ENCODE assay signal across 11 cellular contexts in the genomic region with DNA sequence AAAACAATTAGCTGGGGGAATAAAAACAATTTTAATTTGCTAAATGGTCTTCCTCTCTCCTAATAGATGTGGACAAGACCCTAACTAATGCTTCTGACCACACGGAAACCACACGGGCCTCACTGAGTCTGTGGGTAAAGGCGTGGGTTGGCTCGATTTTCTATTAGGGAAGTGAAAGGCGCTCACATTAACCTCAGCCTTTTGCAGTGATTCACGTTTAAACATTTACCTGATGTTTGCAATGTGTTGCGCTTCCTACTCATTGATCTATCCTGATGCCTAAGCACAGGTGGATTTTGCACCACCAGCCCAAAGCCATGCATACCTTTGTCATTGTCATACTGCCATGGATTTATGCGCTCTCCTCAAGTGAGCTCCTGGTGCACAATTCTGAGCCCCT. TPM values are rescaled to one million over a fixed set of nuclear protein-coding genes. Genes with fewer than 3 reads are reported as not detected.
DNase-seq lines count a peak whose midpoint lies in the region; ATAC-seq lines count a peak whose summit lies in the region.
"Had no signal": no experiment of that assay in that cellular context is flagged by ENCODE, and none has a peak within 500 bp of the region (broad histone marks: within the 10 kb centered on the region; RNA-seq: fewer than 3 reads in every experiment).

No MANE protein-coding gene starts in this region.

- no peak overlapping the region for H3K4me3 Mint-ChIP-seq in activated CD4-positive, alpha-beta T cell treated with anti-CD3 and anti-CD28 coated beads for 36 hours
- H3K4me3 Mint-ChIP-seq in activated CD8-positive, alpha-beta memory T cell treated with anti-CD3 and anti-CD28 coated beads, Interleukin-2, amount 10 ng/mL, durations not matched to agents 7 days and 5 days, result no peak overlapping the region
- H3K4me3 Mint-ChIP-seq: T-cell had no signal

- intact Hi-C loops in activated CD4-positive, alpha-beta T cell treated with anti-CD3 and anti-CD28 coated beads for 36 hours (cut with DNase I, micrococcal nuclease), result no loop called here

- peak; percentile 26 for DNase-seq in medulla oblongata (ENCODE audit: extremely low spot score)
- DNase-seq in activated CD4-positive, alpha-beta T cell treated with anti-CD3 and anti-CD28 coated beads for 36 hours, result no peak
- no peak for DNase-seq in activated CD8-positive, alpha-beta memory T cell treated with anti-CD3 and anti-CD28 coated beads, Interleukin-2, amount 10 ng/mL, durations not matched to agents 7 days and 5 days
- no peak for DNase-seq in occipital lobe (lab: John Stamatoyannopoulos, UW)
- no peak for DNase-seq in stimulated activated naive CD4-positive, alpha-beta T cell treated with Interleukin-2 at 50 U/mL for 16 hours (lab: John Stamatoyannopoulos, UW)
- DNase-seq: brain microvascular endothelial cell, GOT3, T-cell had no signal

- no peaks in the 10 kb centered on the region for H3K4me1 Mint-ChIP-seq in activated CD4-positive, alpha-beta T cell treated with anti-CD3 and anti-CD28 coated beads for 36 hours
- no peaks in the 10 kb centered on the region for H3K4me1 Mint-ChIP-seq in activated CD8-positive, alpha-beta memory T cell treated with anti-CD3 and anti-CD28 coated beads, Interleukin-2, amount 10 ng/mL, durations not matched to agents 7 days and 5 days
- H3K4me1 Mint-ChIP-seq: T-cell had no signal

- no peak overlapping the region for H3K27ac Mint-ChIP-seq in activated CD4-positive, alpha-beta T cell treated with anti-CD3 and anti-CD28 coated beads for 36 hours
- no peak overlapping the region for H3K27ac Mint-ChIP-seq in activated CD8-positive, alpha-beta memory T cell treated with anti-CD3 and anti-CD28 coated beads, Interleukin-2, amount 10 ng/mL, durations not matched to agents 7 days and 5 days
- H3K27ac Mint-ChIP-seq: T-cell had no signal

- ATAC-seq in GM18907 (IDR thresholded peaks at IDR 0.05; ENCODE audit: unreplicated experiment) (peak; percentile 99), GM21723 (IDR thresholded peaks at IDR 0.05; ENCODE audit: unreplicated experiment) (peak; percentile 98), HG03139 (IDR thresholded peaks at IDR 0.05; ENCODE audit: unreplicated experiment) (peak; percentile 97)
- ATAC-seq in activated CD4-positive, alpha-beta T cell treated with anti-CD3 and anti-CD28 coated beads for 36 hours, result no peak
- ATAC-seq in activated CD8-positive, alpha-beta memory T cell treated with anti-CD3 and anti-CD28 coated beads, Interleukin-2, amount 10 ng/mL, durations not matched to agents 7 days and 5 days, result no peak
- ATAC-seq: T-cell had no signal

- POLR2A ChIA-PET in activated CD4-positive, alpha-beta T cell treated with anti-CD3 and anti-CD28 coated beads for 36 hours (lab: Charles Lee), result no interaction called here

- CTCF ChIA-PET in activated CD4-positive, alpha-beta T cell treated with anti-CD3 and anti-CD28 coated beads for 36 hours (lab: Charles Lee), result no interaction called here
- CTCF ChIA-PET in activated CD8-positive, alpha-beta memory T cell treated with anti-CD3 and anti-CD28 coated beads, Interleukin-2, amount 10 ng/mL, durations not matched to agents 7 days and 5 days (lab: Charles Lee), result no interaction called here

- H3K36me3 Mint-ChIP-seq in activated CD4-positive, alpha-beta T cell treated with anti-CD3 and anti-CD28 coated beads for 36 hours (ENCODE audit: low read depth), result no peaks in the 10 kb centered on the region
- H3K36me3 Mint-ChIP-seq in activated CD8-positive, alpha-beta memory T cell treated with anti-CD3 and anti-CD28 coated beads, Interleukin-2, amount 10 ng/mL, durations not matched to agents 7 days and 5 days, result no peaks in the 10 kb centered on the region
- H3K36me3 Mint-ChIP-seq: T-cell had no signal

- H3K9me3 Mint-ChIP-seq in activated CD4-positive, alpha-beta T cell treated with anti-CD3 and anti-CD28 coated beads for 36 hours (ENCODE audit: low read depth), result no peaks in the 10 kb centered on the region
- no peaks in the 10 kb centered on the region for H3K9me3 Mint-ChIP-seq in activated CD8-positive, alpha-beta memory T cell treated with anti-CD3 and anti-CD28 coated beads, Interleukin-2, amount 10 ng/mL, durations not matched to agents 7 days and 5 days (ENCODE audit: low read depth)
- H3K9me3 Mint-ChIP-seq: T-cell had no signal

- H3K27me3 Mint-ChIP-seq in activated CD4-positive, alpha-beta T cell treated with anti-CD3 and anti-CD28 coated beads for 36 hours, result peaks cover 7% of the 10 kb centered on the region
- H3K27me3 Mint-ChIP-seq in activated CD8-positive, alpha-beta memory T cell treated with anti-CD3 and anti-CD28 coated beads, Interleukin-2, amount 10 ng/mL, durations not matched to agents 7 days and 5 days, result peaks cover 2% of the 10 kb centered on the region

RNA-seq across cellular contexts. Expression of gene NRP2, which starts 35.6 kb away (rescaled TPM):
- 1 to 10 TPM; 1.5 to 3.8 TPM for total RNA-seq in activated CD4-positive, alpha-beta T cell treated with anti-CD3 and anti-CD28 coated beads for 36 hours
- total RNA-seq in activated CD8-positive, alpha-beta memory T cell treated with anti-CD3 and anti-CD28 coated beads, Interleukin-2, amount 10 ng/mL, durations not matched to agents 7 days and 5 days, result 1 to 10 TPM in 1 of 2 experiments, under 1 TPM in 1; 0.26 to 5.7 TPM
- total RNA-seq in occipital lobe, result 22.1 TPM

Comparison
In these comparisons a context has a peak if more than half of its experiments do, and no peak if none do; other contexts are left out.
1. ATAC-seq: peak in GM18907 (single experiment), GM21723 (single experiment) and HG03139 (single experiment); none in activated CD4-positive, alpha-beta T cell treated with anti-CD3 and anti-CD28 coated beads for 36 hours (single experiment) and activated CD8-positive, alpha-beta memory T cell treated with anti-CD3 and anti-CD28 coated beads, Interleukin-2, amount 10 ng/mL, durations not matched to agents 7 days and 5 days (single experiment).